Comparison of ENCODE assay signal across 1 cellular context in genomic region chr10:75645704-75646103, GRCh38.
TF ChIP-seq lines count a peak whose summit lies in the region.

No MANE protein-coding gene starts in this region.

TF ChIP-seq in HEK293, 187 proteins besides CTCF, POLR2A, EP300 and RAD21 (continued from another document):
- TF ChIP-seq PRDM10 (tag by site-specific recombination; IDR thresholded peaks at IDR 0.05), result peak; percentile 78
- peak; percentile 65; the same call in 1 of the 2 replicates for TF ChIP-seq ZNF366 (tag by site-specific recombination; conservative IDR thresholded peaks at IDR 0.05)
